ENCODE assay signal across 16 cellular contexts in the genomic region with DNA sequence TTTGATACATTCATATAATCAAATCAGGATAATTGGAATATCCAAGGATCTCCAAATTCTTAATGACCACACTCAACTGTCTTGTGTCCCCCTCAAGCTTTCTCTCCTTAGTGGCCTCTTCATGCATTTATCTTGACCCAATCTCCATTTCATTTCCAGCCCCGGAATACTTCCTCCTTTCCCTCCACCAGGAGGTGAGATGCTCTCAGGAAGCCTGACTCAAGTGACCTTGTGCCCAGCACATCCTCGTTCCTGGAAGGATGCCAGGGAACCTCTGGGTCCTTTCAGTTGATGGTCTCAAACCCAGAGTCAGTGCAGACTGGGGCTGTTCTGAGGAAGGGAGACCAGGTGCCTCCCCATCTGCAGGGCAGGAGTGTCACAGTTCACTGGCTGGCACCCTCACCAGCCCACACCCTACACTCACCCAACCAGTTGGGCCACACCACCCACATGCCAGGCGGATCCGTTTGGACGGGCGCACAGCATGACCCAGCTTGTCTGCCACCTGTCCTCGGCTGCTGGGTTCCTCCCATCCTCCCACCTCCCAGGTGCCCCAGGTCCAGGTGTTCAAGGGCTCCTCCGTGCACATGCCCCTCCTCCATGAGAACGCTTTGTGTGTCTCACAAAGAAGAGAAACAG. TPM values are rescaled to one million over a fixed set of nuclear protein-coding genes. Genes with fewer than 3 reads are reported as not detected.
DNase-seq lines count a peak whose midpoint lies in the region; ATAC-seq and TF ChIP-seq lines count a peak whose summit lies in the region.
"Had no signal": no experiment of that assay in that cellular context is flagged by ENCODE, and none has a peak within 500 bp of the region (broad histone marks: within the 10 kb centered on the region; RNA-seq: fewer than 3 reads in every experiment).

No MANE protein-coding gene starts in this region.

- H3K9me3 Mint-ChIP-seq in CD8-positive, alpha-beta memory T cell = no peaks in the 10 kb centered on the region
- H3K9me3 Mint-ChIP-seq: central memory CD8-positive, alpha-beta T cell; T-helper 1 cell treated with Interleukin-12 subunit alpha and Interleukin-12 subunit beta and Interleukin-4 antibody, amounts not matched to agents 30 μg/mL and 1 μg/mL, for 36 hours had no signal

- H3F3A ChIP-seq in PC-3 (ENCODE audit: low read length, unreplicated experiment) = no peaks in the 10 kb centered on the region

- no peaks in the 10 kb centered on the region for H3K9me2 ChIP-seq in PC-3 (replicated peaks; ENCODE audit: low read length)

- H3K4me1 ChIP-seq in PC-3 (ENCODE audit: insufficient read depth, low read length) (peaks cover 15% of the 10 kb centered on the region), transverse colon (peaks cover 0 to 40% (median 16%) of the 10 kb centered on the region in 4 donors)
- H3K4me1 ChIP-seq in CD8-positive, alpha-beta memory T cell (ENCODE audit: insufficient read depth, low read length) = no peaks in the 10 kb centered on the region
- H3K4me1 ChIP-seq: right lobe of liver had no signal

- no peaks in the 10 kb centered on the region for H3K4me1 Mint-ChIP-seq in CD8-positive, alpha-beta memory T cell
- H3K4me1 Mint-ChIP-seq: central memory CD8-positive, alpha-beta T cell; naive thymus-derived CD4-positive, alpha-beta T cell had no signal

- H3K27ac ChIP-seq in PC-3 (ENCODE audit: low read length) (peak overlapping the region; percentile 34), transverse colon (peak overlapping the region; percentile 74 to 80 (median 77))
- H3K27ac ChIP-seq in CD8-positive, alpha-beta memory T cell (ENCODE audit: low read depth, low read length) = no peak overlapping the region
- H3K27ac ChIP-seq: right lobe of liver, thoracic aorta had no signal

- WGBS in transverse colon (ENCODE audit: low coverage in 1 of 2), 2 donors = 31 to 50% methylated on average over 1 to 9 of the region's 9 CpGs

- CTCF ChIA-PET in PC-3 (lab: Charles Lee) = no interaction called here
- CTCF ChIA-PET in CD8-positive, alpha-beta memory T cell (lab: Charles Lee) = no interaction called here

- POLR2A ChIA-PET in PC-3 (lab: Charles Lee; ENCODE audit: unreplicated experiment) = no interaction called here
- POLR2A ChIA-PET in CD8-positive, alpha-beta memory T cell (lab: Charles Lee) = no interaction called here

- no peak overlapping the region for H3K27ac Mint-ChIP-seq in CD8-positive, alpha-beta memory T cell
- H3K27ac Mint-ChIP-seq: naive thymus-derived CD4-positive, alpha-beta T cell; T-helper 1 cell treated with Interleukin-12 subunit alpha and Interleukin-12 subunit beta and Interleukin-4 antibody, amounts not matched to agents 30 μg/mL and 1 μg/mL, for 36 hours had no signal

- 0 out of 2 replicates have a peak overlapping the region, but pooled peaks have one; percentile 11 for H2AFZ ChIP-seq in PC-3 (ENCODE audit: low read length)

- intact Hi-C loops in PC-3 (cut with micrococcal nuclease) = no loop called here
- intact Hi-C loops in transverse colon (cut with DNase I; ENCODE audit: low total_unique reads) = no loop called here

- TF ChIP-seq EP300 in transverse colon (IDR thresholded peaks at IDR 0.05; ENCODE audit: low read depth) = peak; percentile 83

- no peaks in the 10 kb centered on the region for H3K9me3 ChIP-seq in PC-3 (ENCODE audit: low read length)
- no peaks in the 10 kb centered on the region for H3K9me3 ChIP-seq in transverse colon
- H3K9me3 ChIP-seq in CD8-positive, alpha-beta memory T cell (ENCODE audit: low read length) = no peaks in the 10 kb centered on the region
- H3K9me3 ChIP-seq: right lobe of liver, thoracic aorta had no signal

- no peak overlapping the region for H3K9ac ChIP-seq in PC-3 (ENCODE audit: low read length)

- H3K36me3 Mint-ChIP-seq in CD8-positive, alpha-beta memory T cell = no peaks in the 10 kb centered on the region
- H3K36me3 Mint-ChIP-seq: naive thymus-derived CD4-positive, alpha-beta T cell had no signal

- H3K4me2 ChIP-seq in PC-3 (ENCODE audit: low read length) = peak overlapping the region; percentile 39

- peak; percentile 32 for TF ChIP-seq POLR2A in transverse colon (IDR thresholded peaks at IDR 0.05)

- DNase-seq in NCI-H748 (lab: John Stamatoyannopoulos, UW; ENCODE audit: unreplicated experiment) = peak; percentile 72
- DNase-seq in NCI-H748 treated with DMSO at 0.1 percent for 48 hours (lab: John Stamatoyannopoulos, UW) = no peak
- peak; percentile 71 for DNase-seq in PC-3
- DNase-seq in kidney tubule cell (ENCODE audit: low spot score) = peak; percentile 43
- peak; percentile 93 for DNase-seq in transverse colon
- no peak for DNase-seq in CD8-positive, alpha-beta memory T cell
- no peak for DNase-seq in activated T-cell treated with anti-CD3 and anti-CD28 coated beads, Interleukin-2, amount 50 U/mL, for 48 hours
- DNase-seq: activated CD4-positive, alpha-beta T cell treated with anti-CD3 and anti-CD28 coated beads, Interleukin-2, amount 50 U/mL, for 4 hours; activated naive CD4-positive, alpha-beta T cell; EL; naive thymus-derived CD4-positive, alpha-beta T cell; right lobe of liver had no signal

- H3K27me3 ChIP-seq in PC-3 (ENCODE audit: low read length) (no peaks in the 10 kb centered on the region), transverse colon (no peaks in the 10 kb centered on the region)
- no peaks in the 10 kb centered on the region for H3K27me3 ChIP-seq in CD8-positive, alpha-beta memory T cell (ENCODE audit: insufficient read depth, low read length, poor library complexity, severe bottlenecking)
- H3K27me3 ChIP-seq: right lobe of liver had no signal

- in situ Hi-C loops in transverse colon (cut with MboI; ENCODE audit: low pct_ligation_motif_present in 1 of 4, low pct_unique_long_range_greater_than_20kb in 1 of 4, low sequenced_read_pairs in 3 of 4) = no loop called here

- no peaks in the 10 kb centered on the region for H3K79me2 ChIP-seq in PC-3 (ENCODE audit: low read length)

- H3K4me3 Mint-ChIP-seq in CD8-positive, alpha-beta memory T cell = no peak overlapping the region
- H3K4me3 Mint-ChIP-seq: central memory CD8-positive, alpha-beta T cell; naive thymus-derived CD4-positive, alpha-beta T cell; T-helper 1 cell treated with Interleukin-12 subunit alpha and Interleukin-12 subunit beta and Interleukin-4 antibody, amounts not matched to agents 30 μg/mL and 1 μg/mL, for 36 hours had no signal

- H4K20me1 ChIP-seq in PC-3 (ENCODE audit: low read length) = no peaks in the 10 kb centered on the region

- ATAC-seq in PC-3 (peak; percentile 61), GM18870 (IDR thresholded peaks at IDR 0.05; ENCODE audit: unreplicated experiment) (no peak)
- ATAC-seq: naive thymus-derived CD4-positive, alpha-beta T cell had no signal

- no peak for TF ChIP-seq CTCF in PC-3 (conservative IDR thresholded peaks at IDR 0.05; ENCODE audit: low read depth, low read length)
- peak in 3 of 5 experiments; percentile 5 to 63 (median 53) for TF ChIP-seq CTCF in transverse colon (IDR thresholded peaks at IDR 0.05)

- peaks cover 4 to 8% of the 10 kb centered on the region in 2 donors for H3K27me3 Mint-ChIP-seq in CD8-positive, alpha-beta memory T cell

- H3K36me3 ChIP-seq in PC-3 (ENCODE audit: low read depth, low read length) (no peaks in the 10 kb centered on the region), transverse colon (no peaks in the 10 kb centered on the region)
- H3K36me3 ChIP-seq in CD8-positive, alpha-beta memory T cell (ENCODE audit: insufficient read depth, low read length) = no peaks in the 10 kb centered on the region
- H3K36me3 ChIP-seq: right lobe of liver, thoracic aorta had no signal

- BruUV-seq in PC-3 (replicated peaks; lab: Mats Ljungman, UMichigan) = no TSS peak

- H3K4me3 ChIP-seq in PC-3 (ENCODE audit: low read length) (no peak overlapping the region), transverse colon (no peak overlapping the region)
- no peak overlapping the region for H3K4me3 ChIP-seq in CD8-positive, alpha-beta memory T cell (ENCODE audit: low read length)
- H3K4me3 ChIP-seq: right lobe of liver, thoracic aorta had no signal

RNA-seq across cellular contexts. Expression of a gene that starts 14.0 kb away (rescaled TPM):
- total RNA-seq in PC-3 (2014; rRNA removed) (33.9 and 38.7 TPM in 2 replicates), transverse colon (10 to 100 TPM; 22.1 to 51.0 (median 40.2) TPM)
- total RNA-seq in CD8-positive, alpha-beta memory T cell = not detected
- polyA plus RNA-seq in CD8-positive, alpha-beta memory T cell = not detected
- total RNA-seq: naive thymus-derived CD4-positive, alpha-beta T cell had no signal
- polyA plus RNA-seq: naive thymus-derived CD4-positive, alpha-beta T cell had no signal

Comparison
In these comparisons a context has a peak if more than half of its experiments do, and no peak if none do; other contexts are left out.
1. DNase-seq: peak in NCI-H748 (single experiment), PC-3 (single experiment), kidney tubule cell (single experiment) and transverse colon (single experiment); none in NCI-H748 treated with DMSO at 0.1 percent for 48 hours (single experiment), CD8-positive, alpha-beta memory T cell (0 of 5) and activated T-cell treated with anti-CD3 and anti-CD28 coated beads, Interleukin-2, amount 50 U/mL, for 48 hours (0 of 2).
2. RNA of a gene that starts 14.0 kb away (total RNA-seq): 22.1 to 51.0 TPM in transverse colon and 33.9 to 38.7 TPM in PC-3; not detected in CD8-positive, alpha-beta memory T cell; every median in the first group is over 10 times any median in the second.